12 cellular contexts compared by ENCODE assay signal in the genomic region with DNA sequence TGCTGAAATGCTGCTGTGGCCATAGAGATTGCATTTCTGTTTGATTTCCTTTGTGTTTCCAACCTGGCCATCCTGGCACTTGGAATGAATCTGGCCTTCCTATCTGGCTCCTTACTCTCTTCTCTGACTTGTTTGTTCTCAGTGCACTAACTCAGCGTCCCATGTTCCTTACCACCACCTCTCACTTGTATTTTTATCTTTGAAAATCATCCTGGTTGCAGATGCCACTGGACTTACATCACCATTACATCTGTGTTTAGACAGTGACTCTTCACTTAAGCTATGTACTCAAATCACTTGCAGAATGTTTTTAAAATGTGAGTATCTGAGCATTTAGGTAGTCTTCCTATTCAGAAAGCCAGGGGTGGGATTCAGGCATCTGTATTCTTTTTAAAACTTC.
A peak's percentile ranks its signal among the peaks of the same experiment; 100 is the strongest.
DNase-seq lines count a peak whose midpoint lies in the region; ATAC-seq and TF ChIP-seq lines count a peak whose summit lies in the region.
"Had no signal": no experiment of that assay in that cellular context is flagged by ENCODE, and none has a peak within 500 bp of the region (broad histone marks: within the 10 kb centered on the region; RNA-seq: fewer than 3 reads in every experiment).

No MANE protein-coding gene starts in this region.

- H3K27me3 Mint-ChIP-seq in chondrocyte (ENCODE audit: low read depth) (no peaks in the 10 kb centered on the region), memory B cell (no peaks in the 10 kb centered on the region)
- H3K27me3 Mint-ChIP-seq: CD4-positive, CD25-positive, alpha-beta regulatory T cell had no signal

- no peak for TF ChIP-seq CTCF in AG09319 (IDR thresholded peaks at IDR 0.05; ENCODE audit: low read depth, low read length)
- no peak for TF ChIP-seq CTCF in chondrocyte (IDR thresholded peaks at IDR 0.05)

- H3K4me1 Mint-ChIP-seq in chondrocyte (ENCODE audit: low read depth): peaks cover 54% of the 10 kb centered on the region
- no peaks in the 10 kb centered on the region for H3K4me1 Mint-ChIP-seq in memory B cell

- peaks cover 3% of the 10 kb centered on the region for H3K9me3 Mint-ChIP-seq in chondrocyte (ENCODE audit: low read depth)
- peaks cover 3% of the 10 kb centered on the region for H3K9me3 Mint-ChIP-seq in memory B cell

- H3K36me3 Mint-ChIP-seq in chondrocyte (ENCODE audit: low read depth): peaks cover 2% of the 10 kb centered on the region
- peaks cover 20% of the 10 kb centered on the region for H3K36me3 Mint-ChIP-seq in memory B cell

- no peak overlapping the region for H3K4me3 Mint-ChIP-seq in chondrocyte (ENCODE audit: unreplicated experiment)
- H3K4me3 Mint-ChIP-seq in memory B cell: no peak overlapping the region
- H3K4me3 Mint-ChIP-seq: CD4-positive, CD25-positive, alpha-beta regulatory T cell had no signal

- H3K27ac Mint-ChIP-seq in chondrocyte (ENCODE audit: unreplicated experiment) (peak overlapping the region; percentile 86), memory B cell (peak overlapping the region; percentile 4)
- H3K27ac Mint-ChIP-seq: CD4-positive, CD25-positive, alpha-beta regulatory T cell had no signal

- peak; percentile 16 for DNase-seq in AG09319 (ENCODE audit: extremely low read depth, low read depth)
- DNase-seq in LHCN-M2 (ENCODE audit: low read depth): peak; percentile 91
- DNase-seq in chondrocyte (ENCODE audit: low spot score): no peak
- no peak for DNase-seq in memory B cell (ENCODE audit: low spot score in 2 of 2)
- no peak for DNase-seq in NCI-H2107 (lab: John Stamatoyannopoulos, UW)
- DNase-seq in activated naive CD4-positive, alpha-beta T cell treated with anti-CD3 and anti-CD28 coated beads, Interleukin-2, amount 50 U/mL, for 16 hours: no peak
- DNase-seq in stimulated activated CD4-positive, alpha-beta T cell treated with anti-CD3 and anti-CD28 coated beads, Interleukin-2, amount 100 ng/mL, for 48 hours: no peak
- no peak for DNase-seq in COLO668 (lab: John Stamatoyannopoulos, UW; ENCODE audit: unreplicated experiment)
- DNase-seq: activated T-cell treated with anti-CD3 and anti-CD28 coated beads, Interleukin-2, amount 50 U/mL, for 1 hour; CD4-positive, CD25-positive, alpha-beta regulatory T cell; kidney; stomach had no signal

- no peak for ATAC-seq in memory B cell (ENCODE audit: low read depth)

Comparison
In these comparisons a context has a peak if more than half of its experiments do, and no peak if none do; other contexts are left out.
1. DNase-seq: peak in AG09319 (single experiment) and LHCN-M2 (single experiment); none in chondrocyte (single experiment), memory B cell (0 of 2), NCI-H2107 (single experiment), activated naive CD4-positive, alpha-beta T cell treated with anti-CD3 and anti-CD28 coated beads, Interleukin-2, amount 50 U/mL, for 16 hours (single experiment), stimulated activated CD4-positive, alpha-beta T cell treated with anti-CD3 and anti-CD28 coated beads, Interleukin-2, amount 100 ng/mL, for 48 hours (0 of 2) and COLO668 (single experiment).